Comparison of ENCODE assay signal across 2 cellular contexts in genomic region chrX:145396612-145397011, GRCh38.
"Had no signal": no experiment of that assay in that cellular context is flagged by ENCODE, and none has a peak within 500 bp of the region (broad histone marks: within the 10 kb centered on the region; RNA-seq: fewer than 3 reads in every experiment).

No MANE protein-coding gene starts in this region.

- H3K9ac ChIP-seq: KMS-11 had no signal

- H3K9me3 ChIP-seq: MG63 had no signal

- H3K4me3 ChIP-seq: MG63 had no signal

- H3K4me2 ChIP-seq: KMS-11 had no signal

- H3K36me3 ChIP-seq: MG63 had no signal

- H3K27me3 ChIP-seq: MG63 had no signal

- H3K27ac ChIP-seq: KMS-11 had no signal
